25 cellular contexts compared by ENCODE assay signal in genomic region chr3:140233702-140234101, GRCh38.
DNase-seq lines count a peak whose midpoint lies in the region; ATAC-seq and TF ChIP-seq lines count a peak whose summit lies in the region.
"Had no signal": no experiment of that assay in that cellular context is flagged by ENCODE, and none has a peak within 500 bp of the region (broad histone marks: within the 10 kb centered on the region; RNA-seq: fewer than 3 reads in every experiment).

No MANE protein-coding gene starts in this region.

- H4K20me1 ChIP-seq in neural progenitor cell (ENCODE audit: low read depth), result no peaks in the 10 kb centered on the region
- H4K20me1 ChIP-seq: BLaER1 treated with 17β-estradiol and CSF1 and Interleukin-3, amounts not matched to agents 10 nM and 100 nM had no signal

- DNase-seq in DMS79 treated with DMSO at 0.1 percent for 48 hours (lab: John Stamatoyannopoulos, UW), result peak; percentile 82
- DNase-seq in NCI-H1694 treated with DMSO at 0.1 percent for 48 hours (lab: John Stamatoyannopoulos, UW), result peak; percentile 97
- peak; percentile 71 for DNase-seq in NCI-H69 (lab: John Stamatoyannopoulos, UW)
- DNase-seq in neural progenitor cell (ENCODE audit: low spot score), result no peak
- no peak for DNase-seq in spleen
- no peak for DNase-seq in Calu3
- DNase-seq: CD4-positive, alpha-beta T cell; DND-41; HFFc6; KG1; MM.1S; NCI-H1048; NCI-H1417; NCI-H187; NCI-H2081 treated with DMSO at 0.1 percent for 48 hours; NCI-H748 treated with DMSO at 0.1 percent for 48 hours; NK-92 treated with Interleukin-12 subunit alpha and Interleukin-12 subunit beta, amount 100 ng/mL, for 24 hours; PC-3; T-helper 2 cell had no signal

- H3K4me1 ChIP-seq in neural progenitor cell (no peaks in the 10 kb centered on the region), spleen (no peaks in the 10 kb centered on the region)
- H3K4me1 ChIP-seq: BLaER1 treated with 17β-estradiol and CSF1 and Interleukin-3, amounts not matched to agents 10 nM and 100 nM; SJSA1 had no signal

- intact Hi-C loops in spleen (cut with DNase I; ENCODE audit: low total_unique reads), result no loop called here
- intact Hi-C loops in Calu3 (cut with micrococcal nuclease; ENCODE audit: unreplicated experiment), result no loop called here

- WGBS in spleen, 5 donors, result 63 to 77% (median 71%) methylated on average over 1 of the region's 1 CpG

- peaks cover 20% of the 10 kb centered on the region for H3K4me1 Mint-ChIP-seq in neural progenitor cell
- H3K4me1 Mint-ChIP-seq in Calu3 (ENCODE audit: low read depth, unreplicated experiment), result no peaks in the 10 kb centered on the region
- H3K4me1 Mint-ChIP-seq: GM23338 had no signal

- H3K79me2 ChIP-seq in neural progenitor cell (ENCODE audit: low read depth), result no peaks in the 10 kb centered on the region

- no peak overlapping the region for H3K9ac ChIP-seq in neural progenitor cell
- H3K9ac ChIP-seq: BLaER1 treated with 17β-estradiol and CSF1 and Interleukin-3, amounts not matched to agents 10 nM and 100 nM had no signal

- H3K4me2 ChIP-seq in neural progenitor cell, result no peak overlapping the region
- H3K4me2 ChIP-seq: BLaER1 treated with 17β-estradiol and CSF1 and Interleukin-3, amounts not matched to agents 10 nM and 100 nM; GM23338 had no signal

- no peak overlapping the region for H3K27ac ChIP-seq in neural progenitor cell
- no peak overlapping the region for H3K27ac ChIP-seq in spleen
- H3K27ac ChIP-seq: BLaER1 treated with 17β-estradiol and CSF1 and Interleukin-3, amounts not matched to agents 10 nM and 100 nM; SJSA1 had no signal

- peaks cover 5% of the 10 kb centered on the region for H3K27me3 Mint-ChIP-seq in neural progenitor cell (ENCODE audit: insufficient read depth, low read depth)
- H3K27me3 Mint-ChIP-seq in Calu3 (ENCODE audit: unreplicated experiment), result peaks cover 30% of the 10 kb centered on the region

- CTCF ChIA-PET in Calu3 (lab: Charles Lee), result no interaction called here

- H3K36me3 Mint-ChIP-seq in neural progenitor cell (peaks cover 2% of the 10 kb centered on the region), Calu3 (ENCODE audit: insufficient read depth, unreplicated experiment) (no peaks in the 10 kb centered on the region)

- H2AFZ ChIP-seq in neural progenitor cell (replicated peaks), result no peak overlapping the region
- H2AFZ ChIP-seq: GM23338 had no signal

- H3K9me3 ChIP-seq in neural progenitor cell (ENCODE audit: low read depth) (no peaks in the 10 kb centered on the region), spleen (peaks cover 0 to 6% (median 0%) of the 10 kb centered on the region in 8 donors)
- H3K9me3 ChIP-seq: SJSA1 had no signal

- H3K27ac Mint-ChIP-seq in neural progenitor cell (peak overlapping the region; percentile 61), Calu3 (ENCODE audit: unreplicated experiment) (no peak overlapping the region)
- H3K27ac Mint-ChIP-seq: CD4-positive, alpha-beta T cell; GM23338; HFFc6 had no signal

- TF ChIP-seq CTCF in neural progenitor cell (IDR thresholded peaks at IDR 0.05) (no peak), spleen (IDR thresholded peaks at IDR 0.05 in 8 of 11, conservative IDR thresholded peaks at IDR 0.05 in 3 of 11) (no peak), Calu3 (IDR thresholded peaks at IDR 0.05; ENCODE audit: unreplicated experiment) (no peak)

- ATAC-seq in GM18520 (IDR thresholded peaks at IDR 0.05; ENCODE audit: unreplicated experiment), result no peak
- ATAC-seq: GM23338, PC-3, Right ventricle myocardium inferior had no signal

- H3K36me3 ChIP-seq in neural progenitor cell (no peaks in the 10 kb centered on the region), spleen (no peaks in the 10 kb centered on the region)
- H3K36me3 ChIP-seq: BLaER1 treated with 17β-estradiol and CSF1 and Interleukin-3, amounts not matched to agents 10 nM and 100 nM; HAP-1; SJSA1 had no signal

- H3K4me3 Mint-ChIP-seq in neural progenitor cell (no peak overlapping the region), Calu3 (ENCODE audit: low read depth, unreplicated experiment) (no peak overlapping the region)
- H3K4me3 Mint-ChIP-seq: CD4-positive, alpha-beta T cell; GM23338; HFFc6 had no signal

- H3K4me3 ChIP-seq in neural progenitor cell, result no peak overlapping the region
- no peak overlapping the region for H3K4me3 ChIP-seq in spleen
- H3K4me3 ChIP-seq: BLaER1 treated with 17β-estradiol and CSF1 and Interleukin-3, amounts not matched to agents 10 nM and 100 nM; GM23338; HAP-1; SJSA1 had no signal

- H3K9me3 Mint-ChIP-seq in neural progenitor cell (peaks cover 11% of the 10 kb centered on the region), Calu3 (ENCODE audit: low read depth, unreplicated experiment) (peaks cover 22% of the 10 kb centered on the region)

- TF ChIP-seq POLR2A in spleen (IDR thresholded peaks at IDR 0.05), result no peak

- H3F3A ChIP-seq in neural progenitor cell (ENCODE audit: low read depth), result no peaks in the 10 kb centered on the region

- H3K27me3 ChIP-seq in neural progenitor cell (no peaks in the 10 kb centered on the region), spleen (replicated peaks in 1 of 7) (no peaks in the 10 kb centered on the region)
- H3K27me3 ChIP-seq: BLaER1 treated with 17β-estradiol and CSF1 and Interleukin-3, amounts not matched to agents 10 nM and 100 nM; SJSA1 had no signal

- no TSS peak for BruUV-seq in Calu3 (replicated peaks; lab: Mats Ljungman, UMichigan)

Comparison
In these comparisons a context has a peak if more than half of its experiments do, and no peak if none do; other contexts are left out.
1. DNase-seq: peak in DMS79 treated with DMSO at 0.1 percent for 48 hours (single experiment), NCI-H1694 treated with DMSO at 0.1 percent for 48 hours (single experiment) and NCI-H69 (single experiment); none in neural progenitor cell (single experiment), spleen (single experiment) and Calu3 (single experiment).